23 cellular contexts compared by ENCODE assay signal in genomic region chr20:56676001-56676400, GRCh38. TPM values are rescaled to one million over a fixed set of nuclear protein-coding genes. Genes with fewer than 3 reads are reported as not detected.
"Had no signal": no experiment of that assay in that cellular context is flagged by ENCODE, and none has a peak within 500 bp of the region (broad histone marks: within the 10 kb centered on the region; RNA-seq: fewer than 3 reads in every experiment).

No MANE protein-coding gene starts in this region.

- H3K4me3 ChIP-seq: adrenal gland, body of pancreas, PC-9, SK-N-MC had no signal

- H3K27me3 ChIP-seq: adrenal gland, body of pancreas had no signal

- H3K36me3 ChIP-seq: adrenal gland had no signal

- ATAC-seq: activated CD8-positive, alpha-beta T cell treated with anti-CD3 and anti-CD28 coated beads for 36 hours; activated T-cell treated with anti-CD3 and anti-CD28 coated beads, Interleukin-2, amount 50 U/mL, for 72 hours; body of pancreas; Right ventricle myocardium inferior had no signal

- H3K4me2 ChIP-seq: PC-9 had no signal

- DNase-seq: activated CD4-positive, alpha-beta T cell treated with anti-CD3 and anti-CD28 coated beads for 4 hours; activated CD4-positive, CD25-positive, alpha-beta regulatory T cell; activated CD8-positive, alpha-beta memory T cell treated with anti-CD3 and anti-CD28 coated beads, Interleukin-2, amount 50 U/mL, for 4 hours; activated CD8-positive, alpha-beta T cell treated with anti-CD3 and anti-CD28 coated beads for 36 hours; activated naive CD4-positive, alpha-beta T cell treated with anti-CD3 and anti-CD28 coated beads, Interleukin-2, amount 50 U/mL, for 16 hours; activated naive CD8-positive, alpha-beta T cell treated with anti-CD3 and anti-CD28 coated beads, Interleukin-2, amount 10 ng/mL, durations not matched to agents 7 days and 5 days; activated T-cell treated with anti-CD3 and anti-CD28 coated beads, Interleukin-2, amount 50 U/mL, for 72 hours; adrenal gland; body of pancreas; cortex of kidney; NCI-H1105 treated with DMSO at 0.1 percent for 48 hours; NCI-H1436 treated with DMSO at 0.1 percent for 48 hours; NCI-H187; NCI-H2081; NCI-H446; NCI-H524; PC-9; T-helper 1 cell had no signal

- H2AFZ ChIP-seq: PC-9 had no signal

- H3K4me1 ChIP-seq: adrenal gland, body of pancreas had no signal

- H3K9me3 ChIP-seq: adrenal gland, body of pancreas had no signal

- H3K27ac ChIP-seq: adrenal gland, body of pancreas, PC-9, SK-N-MC, VCaP had no signal

RNA-seq across cellular contexts. Expression of gene TFAP2C, which starts 46.9 kb away (rescaled TPM):
- total RNA-seq: activated CD8-positive, alpha-beta T cell treated with anti-CD3 and anti-CD28 coated beads for 36 hours; activated naive CD8-positive, alpha-beta T cell treated with anti-CD3 and anti-CD28 coated beads, Interleukin-2, amount 10 ng/mL, durations not matched to agents 7 days and 5 days; LHCN-M2; T-helper 2 cell treated with Interferon-gamma antibody and Interleukin-4, amounts not matched to agents 100 ng/mL and 5 ng/mL, for 36 hours had no signal
